ENCODE assay signal across 1 cellular context in genomic region chr2:152175368-152176112, GRCh38.
TF ChIP-seq lines count a peak whose summit lies in the region.

STAM2 (minus strand) TSS chr2:152175763; CDS start chr2:152175642, 121 bp downstream.

TF ChIP-seq in A549, 52 proteins besides CTCF, POLR2A, EP300 and RAD21 (continued from another document):
- TF ChIP-seq HMGXB4 (CRISPR knock-in tag; IDR thresholded peaks at IDR 0.05; ENCODE audit: borderline replicate concordance) (peak; percentile 22; the same call in 1 of the 2 replicates), FOSB (CRISPR knock-in tag; IDR thresholded peaks at IDR 0.05) (no peak), BCL3 (IDR thresholded peaks at IDR 0.05) (peak; percentile 81; the same call in 2 of the 3 replicates), HOXA7 (CRISPR knock-in tag; IDR thresholded peaks at IDR 0.05) (no peak), POLR2AphosphoS2 (conservative IDR thresholded peaks at IDR 0.05; ENCODE audit: low read length) (no peak), BHLHE40 (IDR thresholded peaks at IDR 0.05; ENCODE audit: low read depth, low read length) (no peak), EHMT2 (IDR thresholded peaks at IDR 0.05; ENCODE audit: low read depth) (no peak), TP53 (CRISPR knock-in tag; IDR thresholded peaks at IDR 0.05) (no peak), RCOR1 (IDR thresholded peaks at IDR 0.05; ENCODE audit: low read depth, low read length) (no peak), PHF8 (IDR thresholded peaks at IDR 0.05; ENCODE audit: borderline replicate concordance, low read depth) (peak; percentile 95), MAX (IDR thresholded peaks at IDR 0.05) (peak; percentile 73), CEBPB (IDR thresholded peaks at IDR 0.05) (no peak), TFCP2L1 (CRISPR knock-in tag; IDR thresholded peaks at IDR 0.05) (0 out of 2 replicates have a peak, but pooled peaks have one; percentile 8), FOSL2 (IDR thresholded peaks at IDR 0.05) (no peak), FOSL2 (CRISPR knock-in tag; IDR thresholded peaks at IDR 0.05) (0 out of 2 replicates have a peak, but pooled peaks have one; percentile 20), NPAS2 (CRISPR knock-in tag; IDR thresholded peaks at IDR 0.05; ENCODE audit: borderline replicate concordance) (no peak), NFE2L2 (conservative IDR thresholded peaks at IDR 0.05; ENCODE audit: low read length) (no peak)
